Comparison of ENCODE assay signal across 8 cellular contexts in the genomic region with DNA sequence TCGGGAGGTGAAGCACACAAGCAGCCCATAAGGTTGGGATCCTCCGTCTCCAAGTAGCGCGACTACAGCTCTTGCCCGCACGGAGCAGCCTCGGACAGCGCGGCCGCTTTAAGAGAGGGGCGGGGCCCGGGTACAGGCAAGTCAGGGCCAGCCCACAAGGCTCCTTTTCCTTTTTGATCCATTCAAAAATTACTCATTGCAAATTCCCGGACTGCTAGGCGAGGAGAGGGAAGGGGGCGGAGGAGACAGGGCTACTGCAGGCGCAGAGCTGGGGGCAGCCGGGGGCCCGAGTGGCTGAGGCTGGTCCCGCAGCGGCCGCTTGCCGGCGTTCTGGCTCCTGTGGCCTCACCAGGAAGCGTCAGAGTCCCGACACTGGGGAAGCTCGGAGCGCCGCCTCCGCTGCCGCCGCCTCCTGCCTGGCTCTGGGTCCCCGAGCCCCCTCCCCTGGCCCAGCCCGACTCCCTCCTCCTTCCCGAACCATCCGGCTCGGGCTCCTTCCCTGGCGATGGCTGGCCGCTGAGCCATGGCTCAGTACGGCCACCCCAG. TPM values are rescaled to one million over a fixed set of nuclear protein-coding genes. Genes with fewer than 3 reads are reported as not detected.
DNase-seq lines count a peak whose midpoint lies in the region; ATAC-seq and TF ChIP-seq lines count a peak whose summit lies in the region.

A gene with protein sequence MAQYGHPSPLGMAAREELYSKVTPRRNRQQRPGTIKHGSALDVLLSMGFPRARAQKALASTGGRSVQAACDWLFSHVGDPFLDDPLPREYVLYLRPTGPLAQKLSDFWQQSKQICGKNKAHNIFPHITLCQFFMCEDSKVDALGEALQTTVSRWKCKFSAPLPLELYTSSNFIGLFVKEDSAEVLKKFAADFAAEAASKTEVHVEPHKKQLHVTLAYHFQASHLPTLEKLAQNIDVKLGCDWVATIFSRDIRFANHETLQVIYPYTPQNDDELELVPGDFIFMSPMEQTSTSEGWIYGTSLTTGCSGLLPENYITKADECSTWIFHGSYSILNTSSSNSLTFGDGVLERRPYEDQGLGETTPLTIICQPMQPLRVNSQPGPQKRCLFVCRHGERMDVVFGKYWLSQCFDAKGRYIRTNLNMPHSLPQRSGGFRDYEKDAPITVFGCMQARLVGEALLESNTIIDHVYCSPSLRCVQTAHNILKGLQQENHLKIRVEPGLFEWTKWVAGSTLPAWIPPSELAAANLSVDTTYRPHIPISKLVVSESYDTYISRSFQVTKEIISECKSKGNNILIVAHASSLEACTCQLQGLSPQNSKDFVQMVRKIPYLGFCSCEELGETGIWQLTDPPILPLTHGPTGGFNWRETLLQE (plus strand): TSS at position 196 of the 546 bp plus-strand sequence. CDS start 328 bp downstream, at position 524.

- peak within 1 kb of the TSS; percentile 97 to 98 (median 98) for H3K4me3 Mint-ChIP-seq in CD4-positive, alpha-beta memory T cell
- peak within 1 kb of the TSS; percentile 92 to 100 (median 98) for H3K4me3 Mint-ChIP-seq in naive thymus-derived CD8-positive, alpha-beta T cell

- H3K4me1 Mint-ChIP-seq in CD4-positive, alpha-beta memory T cell: peaks cover 20 to 53% (median 40%) of the 10 kb centered on the region in 4 donors
- H3K4me1 Mint-ChIP-seq in naive thymus-derived CD8-positive, alpha-beta T cell: peaks cover 27 to 54% (median 45%) of the 10 kb centered on the region in 4 donors

- intact Hi-C loops in CD4-positive, alpha-beta memory T cell (cut with micrococcal nuclease): loop anchor here (1.0 to 2.0 kb wide), 6 partner anchors 13 to 126 kb away; no protein-coding TSS in a partner anchor

- no peaks in the 10 kb centered on the region for H3K9me3 Mint-ChIP-seq in CD4-positive, alpha-beta memory T cell
- H3K9me3 Mint-ChIP-seq in naive thymus-derived CD8-positive, alpha-beta T cell: no peaks in the 10 kb centered on the region

- peak within 1 kb of the TSS; percentile 88 to 98 (median 95) for H3K27ac Mint-ChIP-seq in CD4-positive, alpha-beta memory T cell
- peak within 1 kb of the TSS; percentile 85 to 97 (median 96) for H3K27ac Mint-ChIP-seq in naive thymus-derived CD8-positive, alpha-beta T cell

- H3K36me3 ChIP-seq in CD4-positive, alpha-beta memory T cell (ENCODE audit: insufficient read depth, low read length): no peaks in the 10 kb centered on the region

- H3K27me3 ChIP-seq in CD4-positive, alpha-beta memory T cell (ENCODE audit: insufficient read depth, low read length): no peaks in the 10 kb centered on the region

- peak; percentile 91 for ATAC-seq in GM19455 (IDR thresholded peaks at IDR 0.05; ENCODE audit: unreplicated experiment)
- ATAC-seq in HG03571 (IDR thresholded peaks at IDR 0.05; ENCODE audit: unreplicated experiment): peak; percentile 82
- ATAC-seq in naive thymus-derived CD8-positive, alpha-beta T cell: peak; percentile 72 to 79

- peak within 1 kb of the TSS; percentile 66 for H3K27ac ChIP-seq in CD4-positive, alpha-beta memory T cell (ENCODE audit: low read depth, low read length)
- H3K27ac ChIP-seq in RWPE1: peak within 1 kb of the TSS; percentile 90

- DNase-seq in CD4-positive, alpha-beta memory T cell: peak; percentile 63 to 68 (median 66)
- DNase-seq in RWPE1 (ENCODE audit: low spot score) (peak; percentile 86), activated gamma-delta T cell (lab: John Stamatoyannopoulos, UW) (peak; percentile 37), fibroblast of the aortic adventitia (ENCODE audit: low read depth) (peak; percentile 83)
- peak; percentile 29 to 69 (median 48) for DNase-seq in naive thymus-derived CD8-positive, alpha-beta T cell
- DNase-seq in stimulated activated naive CD4-positive, alpha-beta T cell treated with Interleukin-2 at 50 U/mL for 16 hours (lab: John Stamatoyannopoulos, UW): peak; percentile 65

- no peaks in the 10 kb centered on the region for H3K9me3 ChIP-seq in CD4-positive, alpha-beta memory T cell (ENCODE audit: control insufficient read depth in 1 of 2, low read length in 2 of 2)

- no peaks in the 10 kb centered on the region for H3K27me3 Mint-ChIP-seq in CD4-positive, alpha-beta memory T cell
- H3K27me3 Mint-ChIP-seq in naive thymus-derived CD8-positive, alpha-beta T cell: no peaks in the 10 kb centered on the region

- TF ChIP-seq CTCF in RWPE1 (conservative IDR thresholded peaks at IDR 0.05; ENCODE audit: low read depth): no peak
- TF ChIP-seq CTCF in fibroblast of the aortic adventitia (IDR thresholded peaks at IDR 0.05; ENCODE audit: insufficient read depth, low read length): peak; percentile 18

- POLR2A ChIA-PET in CD4-positive, alpha-beta memory T cell (lab: Charles Lee; ENCODE audit: partially characterized antibody): interaction anchor here (0.9 to 6.0 kb wide), 18 partner anchors 13 to 407 kb away, joined by 3 to 121 read pairs (median 8); a partner anchor contains a TSS
- POLR2A ChIA-PET in RWPE1 (lab: Yijun Ruan, JAX; ENCODE audit: low non-redundant PET): no interaction called here
- POLR2A ChIA-PET in naive thymus-derived CD8-positive, alpha-beta T cell (lab: Charles Lee): interaction anchor here (0.6 to 3.9 kb wide), 23 partner anchors 9 to 405 kb away, joined by 3 to 66 read pairs (median 5); a partner anchor contains a TSS

- peaks cover 0 to 10% of the 10 kb centered on the region in 2 donors for H3K36me3 Mint-ChIP-seq in CD4-positive, alpha-beta memory T cell
- H3K36me3 Mint-ChIP-seq in naive thymus-derived CD8-positive, alpha-beta T cell: no peaks in the 10 kb centered on the region

- H3K4me1 ChIP-seq in CD4-positive, alpha-beta memory T cell (ENCODE audit: insufficient read depth, low read length): peaks cover 44% of the 10 kb centered on the region

- peak within 1 kb of the TSS; percentile 55 to 86 for H3K4me3 ChIP-seq in CD4-positive, alpha-beta memory T cell (ENCODE audit: low read length in 2 of 2)
- peak within 1 kb of the TSS; percentile 81 for H3K4me3 ChIP-seq in fibroblast of the aortic adventitia (ENCODE audit: low read depth, low read length)

- CTCF ChIA-PET in CD4-positive, alpha-beta memory T cell (lab: Charles Lee; ENCODE audit: partially characterized antibody): interaction anchor here (0.5 to 20.7 kb wide), 29 partner anchors 9 to 1030 kb away, joined by 3 to 440 read pairs (median 4); no protein-coding TSS in a partner anchor
- CTCF ChIA-PET in RWPE1 (lab: Yijun Ruan, JAX): interaction anchor here (0.6 to 1.5 kb wide), 11 partner anchors 9 to 712 kb away, joined by 3 to 7 read pairs (median 3); no protein-coding TSS in a partner anchor

RNA-seq across cellular contexts. Expression of the gene that starts here (rescaled TPM):
- total RNA-seq in CD4-positive, alpha-beta memory T cell: 10 to 100 TPM; 26.6 to 30.9 TPM
- polyA plus RNA-seq in CD4-positive, alpha-beta memory T cell: 10 to 100 TPM in 1 of 2 donors, 1 to 10 TPM in 1; 6.7 to 13.9 TPM
- 3.5 and 23.2 TPM in 2 replicates for total RNA-seq in fibroblast of the aortic adventitia (ENCODE audit: low replicate concordance)
- 10 to 100 TPM; 33.7 to 35.2 TPM for total RNA-seq in naive thymus-derived CD8-positive, alpha-beta T cell
- 10 to 100 TPM in 1 of 3 donors, 1 to 10 TPM in 2; 6.8 to 12.8 (median 7.1) TPM for polyA plus RNA-seq in naive thymus-derived CD8-positive, alpha-beta T cell

Comparison
In these comparisons a context has a peak if more than half of its experiments do, and no peak if none do; other contexts are left out.
1. Peak in every context shown above with its lines: DNase-seq, ATAC-seq, H3K4me3 ChIP-seq and H3K27ac ChIP-seq.